11 cellular contexts compared by ENCODE assay signal in the genomic region with DNA sequence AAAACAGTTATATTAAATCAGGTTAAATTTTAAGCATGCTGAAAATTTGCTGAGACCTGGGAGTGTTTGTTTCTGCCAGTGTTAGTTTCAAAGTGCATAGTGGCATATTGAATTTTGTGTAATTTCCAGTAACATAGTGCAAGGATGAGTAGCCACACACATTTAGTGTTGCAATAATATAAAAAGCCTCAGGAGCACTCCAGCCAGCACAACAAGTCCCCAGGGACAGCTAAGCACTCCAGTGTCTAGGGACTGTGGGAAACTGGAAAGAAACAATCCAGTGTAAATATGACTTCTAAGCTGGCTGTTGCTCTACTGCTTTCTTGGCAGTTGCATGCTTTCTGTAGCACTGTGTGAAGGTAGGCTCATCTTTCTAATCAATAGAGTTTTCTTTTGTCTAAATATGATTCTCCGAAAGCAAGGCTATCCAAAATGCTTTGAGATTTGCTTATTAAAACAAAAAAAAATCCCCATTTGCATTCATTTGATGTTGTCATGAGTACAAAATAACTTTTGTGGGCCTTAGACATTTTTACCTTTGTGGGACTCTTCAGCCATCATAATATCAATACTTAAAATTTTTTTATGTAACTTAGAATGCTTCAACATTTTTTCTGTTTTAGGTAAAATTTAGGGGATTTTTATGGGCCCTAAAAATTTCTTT. TPM values are rescaled to one million over a fixed set of nuclear protein-coding genes. Genes with fewer than 3 reads are reported as not detected.
DNase-seq lines count a peak whose midpoint lies in the region; ATAC-seq and TF ChIP-seq lines count a peak whose summit lies in the region.
"Had no signal": no experiment of that assay in that cellular context is flagged by ENCODE, and none has a peak within 500 bp of the region (broad histone marks: within the 10 kb centered on the region; RNA-seq: fewer than 3 reads in every experiment).

No MANE protein-coding gene starts in this region.

- TF ChIP-seq CTCF in AG09319 (IDR thresholded peaks at IDR 0.05; ENCODE audit: low read depth, low read length) (no peak), hepatocyte (IDR thresholded peaks at IDR 0.05; ENCODE audit: poor library complexity) (no peak), stomach (IDR thresholded peaks at IDR 0.05) (no peak)

- peaks cover 8% of the 10 kb centered on the region for H3K4me1 ChIP-seq in SJCRH30
- H3K4me1 ChIP-seq in hepatocyte (ENCODE audit: insufficient read depth): no peaks in the 10 kb centered on the region
- H3K4me1 ChIP-seq in stomach: peaks cover 0 to 13% (median 5%) of the 10 kb centered on the region in 4 donors
- H3K4me1 ChIP-seq: Caco-2 had no signal

- 96% methylated on average over 1 of the region's 1 CpG for WGBS in hepatocyte (ENCODE audit: low lambda C conversion rate, missing lambda C conversion rate)
- 39 to 69% (median 60%) methylated on average over 1 of the region's 1 CpG for WGBS in stomach, 5 donors

- no peaks in the 10 kb centered on the region for H3K9me2 ChIP-seq in hepatocyte (replicated peaks; ENCODE audit: insufficient read depth)

- no peak overlapping the region for H3K27ac ChIP-seq in SJCRH30
- no peak overlapping the region for H3K27ac ChIP-seq in hepatocyte
- no peak overlapping the region for H3K27ac ChIP-seq in stomach

- no peak for ATAC-seq in GM21360 (IDR thresholded peaks at IDR 0.05; ENCODE audit: unreplicated experiment)

- no peaks in the 10 kb centered on the region for H3K27me3 ChIP-seq in SJCRH30
- H3K27me3 ChIP-seq in hepatocyte: no peaks in the 10 kb centered on the region
- H3K27me3 ChIP-seq in stomach: no peaks in the 10 kb centered on the region

- peak; percentile 32 for DNase-seq in AG09319 (ENCODE audit: extremely low read depth, low read depth)
- DNase-seq in HEK293T (ENCODE audit: extremely low spot score): peak; percentile 34
- peak; percentile 46 to 73 for DNase-seq in SJCRH30
- peak; percentile 43 for DNase-seq in hepatocyte (ENCODE audit: low spot score)
- DNase-seq in amniotic stem cell (lab: John Stamatoyannopoulos, UW): no peak
- no peak for DNase-seq in stomach
- no peak for DNase-seq in stimulated activated CD4-positive, alpha-beta T cell treated with anti-CD3 and anti-CD28 coated beads, Interleukin-2, amount 100 ng/mL, for 24 hours
- DNase-seq: Caco-2; effector CD8-positive, alpha-beta T cell had no signal

- no peaks in the 10 kb centered on the region for H3K79me2 ChIP-seq in hepatocyte

- TF ChIP-seq POLR2A in stomach (IDR thresholded peaks at IDR 0.05): no peak

- CTCF ChIA-PET in HEK293T (lab: Yijun Ruan, JAX): no interaction called here

- H3K4me2 ChIP-seq in hepatocyte: no peak overlapping the region

- no peak overlapping the region for H2AFZ ChIP-seq in hepatocyte

- TF ChIP-seq EP300 in stomach (IDR thresholded peaks at IDR 0.05): no peak

- no peaks in the 10 kb centered on the region for H3K36me3 ChIP-seq in SJCRH30
- H3K36me3 ChIP-seq in hepatocyte (replicated peaks; ENCODE audit: insufficient read depth, low read depth): no peaks in the 10 kb centered on the region
- no peaks in the 10 kb centered on the region for H3K36me3 ChIP-seq in stomach

- H3K9me3 ChIP-seq in SJCRH30 (replicated peaks) (no peaks in the 10 kb centered on the region; the same call in 1 of the 2 replicates), hepatocyte (ENCODE audit: low read depth) (no peaks in the 10 kb centered on the region), stomach (no peaks in the 10 kb centered on the region)
- H3K9me3 ChIP-seq: Caco-2 had no signal

- no peaks in the 10 kb centered on the region for H4K20me1 ChIP-seq in hepatocyte (ENCODE audit: insufficient read depth, poor library complexity, severe bottlenecking)

- POLR2A ChIA-PET in HEK293T (lab: Yijun Ruan, JAX): no interaction called here

- H3K4me3 ChIP-seq in SJCRH30: no peak overlapping the region
- no peak overlapping the region for H3K4me3 ChIP-seq in hepatocyte
- H3K4me3 ChIP-seq in stomach: no peak overlapping the region

- intact Hi-C loops in stomach (cut with DNase I; ENCODE audit: low total_unique reads): no loop called here

TF ChIP-seq in HEK293T, 16 proteins besides CTCF, POLR2A, EP300 and RAD21:
- TF ChIP-seq ZNF384 (IDR thresholded peaks at IDR 0.05) (no peak), L3MBTL2 (conservative IDR thresholded peaks at IDR 0.05) (no peak), FOXA1 (IDR thresholded peaks at IDR 0.05) (no peak), FOXK2 (IDR thresholded peaks at IDR 0.05) (no peak), FOXM1 (IDR thresholded peaks at IDR 0.05; ENCODE audit: borderline replicate concordance) (no peak), SP1 (IDR thresholded peaks at IDR 0.05) (no peak), TARDBP (IDR thresholded peaks at IDR 0.05) (no peak), ARNT (IDR thresholded peaks at IDR 0.05) (no peak), SUZ12 (IDR thresholded peaks at IDR 0.05) (no peak), LEF1 (IDR thresholded peaks at IDR 0.05; ENCODE audit: borderline replicate concordance) (no peak), NFRKB (IDR thresholded peaks at IDR 0.05) (no peak), HDGF (IDR thresholded peaks at IDR 0.05; ENCODE audit: borderline replicate concordance) (no peak), BHLHE40 (IDR thresholded peaks at IDR 0.05; ENCODE audit: borderline replicate concordance) (no peak), ELF4 (IDR thresholded peaks at IDR 0.05) (no peak), CTBP1 (IDR thresholded peaks at IDR 0.05; ENCODE audit: borderline replicate concordance) (no peak)
- TF ChIP-seq, protein P1, sequence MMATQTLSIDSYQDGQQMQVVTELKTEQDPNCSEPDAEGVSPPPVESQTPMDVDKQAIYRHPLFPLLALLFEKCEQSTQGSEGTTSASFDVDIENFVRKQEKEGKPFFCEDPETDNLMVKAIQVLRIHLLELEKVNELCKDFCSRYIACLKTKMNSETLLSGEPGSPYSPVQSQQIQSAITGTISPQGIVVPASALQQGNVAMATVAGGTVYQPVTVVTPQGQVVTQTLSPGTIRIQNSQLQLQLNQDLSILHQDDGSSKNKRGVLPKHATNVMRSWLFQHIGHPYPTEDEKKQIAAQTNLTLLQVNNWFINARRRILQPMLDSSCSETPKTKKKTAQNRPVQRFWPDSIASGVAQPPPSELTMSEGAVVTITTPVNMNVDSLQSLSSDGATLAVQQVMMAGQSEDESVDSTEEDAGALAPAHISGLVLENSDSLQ (IDR thresholded peaks at IDR 0.05): no peak

RNA-seq across cellular contexts. Expression of gene CXCL2, which starts 24.2 kb away (rescaled TPM):
- total RNA-seq in SJCRH30 (2014; rRNA removed; shearing (Covaris generic)): 0.18 and 0.89 TPM in 2 replicates
- 105 and 137 TPM in 2 replicates for total RNA-seq in hepatocyte
- 284 and 334 TPM in 2 replicates for polyA plus RNA-seq in hepatocyte
- total RNA-seq in stomach: 100 to 1,000 TPM in 3 of 5 donors, 1 to 10 TPM in 1, not detected in 1; 5.1 to 388 (median 191) TPM
- 100 to 1,000 TPM in 1 of 3 donors, 10 to 100 TPM in 1, 1 to 10 TPM in 1; 8.7 to 117 (median 46.4) TPM for polyA plus RNA-seq in stomach
- total RNA-seq: activated T-helper 1 cell treated with anti-CD3 and anti-CD28 coated beads, Interleukin-12 subunit alpha, Interleukin-12 subunit beta, Interleukin-2, Interleukin-4 antibody, amounts not matched to agents 30 ng/mL and 10 ng/mL and 1 ng/mL, durations not matched to agents 14 hours and 24 hours and 36 hours had no signal

RNA-seq across cellular contexts. Expression of gene MTHFD2L, which starts 34.7 kb away (rescaled TPM):
- total RNA-seq in SJCRH30 (2014; rRNA removed; shearing (Covaris generic)): 29.6 and 33.3 TPM in 2 replicates
- total RNA-seq in hepatocyte (29.4 and 32.0 TPM in 2 replicates), stomach (10 to 100 TPM in 3 of 5 donors, 1 to 10 TPM in 2; 1.4 to 34.1 (median 13.4) TPM)
- polyA plus RNA-seq in hepatocyte (20.0 and 26.3 TPM in 2 replicates), stomach (1 to 10 TPM; 6.6 to 8.3 (median 7.1) TPM)

Comparison
In these comparisons a context has a peak if more than half of its experiments do, and no peak if none do; other contexts are left out.
1. DNase-seq: peak in AG09319 (single experiment), HEK293T (single experiment), SJCRH30 (2 of 2) and hepatocyte (single experiment); none in amniotic stem cell (single experiment), stomach (single experiment) and stimulated activated CD4-positive, alpha-beta T cell treated with anti-CD3 and anti-CD28 coated beads, Interleukin-2, amount 100 ng/mL, for 24 hours (0 of 2).